In genomic region chr6:137659871-137660270, GRCh38 we compare ENCODE assay signal across 18 cellular contexts.
"Had no signal": no experiment of that assay in that cellular context is flagged by ENCODE, and none has a peak within 500 bp of the region (broad histone marks: within the 10 kb centered on the region; RNA-seq: fewer than 3 reads in every experiment).

No MANE protein-coding gene starts in this region.

- DNase-seq: activated CD4-positive, alpha-beta T cell treated with anti-CD3 and anti-CD28 coated beads, Interleukin-2, amount 50 U/mL, for 48 hours; activated CD4-positive, CD25-positive, alpha-beta regulatory T cell treated with anti-CD3 and anti-CD28 coated beads, Interleukin-2, amount 50 U/mL, for 72 hours; activated CD8-positive, alpha-beta memory T cell treated with anti-CD3 and anti-CD28 coated beads, Interleukin-2, amount 10 ng/mL, durations not matched to agents 7 days and 5 days; activated naive CD4-positive, alpha-beta T cell treated with anti-CD3 and anti-CD28 coated beads, Interleukin-2, amount 10 ng/mL, durations not matched to agents 7 days and 5 days; activated T-cell treated with anti-CD3 and anti-CD28 coated beads, Interleukin-2, amount 50 U/mL, for 1 hour; hippocampal formation; kidney; mesendoderm; stimulated activated CD4-positive, alpha-beta T cell treated with anti-CD3 and anti-CD28 coated beads, Interleukin-2, amount 100 ng/mL, for 48 hours; stimulated activated naive CD4-positive, alpha-beta T cell; substantia nigra; T-helper 1 cell; T1000 had no signal

- H3K9me3 Mint-ChIP-seq: neural progenitor cell had no signal

- H3K4me1 ChIP-seq: ascending aorta, esophagus muscularis mucosa, tibial nerve had no signal

- H3K27me3 ChIP-seq: ascending aorta, esophagus muscularis mucosa, neural progenitor cell, tibial nerve had no signal

- H3K27ac Mint-ChIP-seq: activated CD8-positive, alpha-beta memory T cell treated with anti-CD3 and anti-CD28 coated beads, Interleukin-2, amount 10 ng/mL, durations not matched to agents 7 days and 5 days; activated naive CD4-positive, alpha-beta T cell treated with anti-CD3 and anti-CD28 coated beads, Interleukin-2, amount 10 ng/mL, durations not matched to agents 7 days and 5 days; activated T-helper 2 cell treated with anti-CD3 and anti-CD28 coated beads, Interferon-gamma antibody, Interleukin-2, Interleukin-4, amounts not matched to agents 10 μg/mL and 5 μg/mL and 100 μg/mL, durations not matched to agents 14 hours and 24 hours and 36 hours; neural progenitor cell had no signal

- FAIRE-seq: kidney had no signal

- H3K27ac ChIP-seq: ascending aorta, esophagus muscularis mucosa, neural progenitor cell, tibial nerve had no signal

- H3K4me1 Mint-ChIP-seq: neural progenitor cell had no signal

- H3K36me3 Mint-ChIP-seq: neural progenitor cell had no signal

- ATAC-seq: activated CD8-positive, alpha-beta memory T cell treated with anti-CD3 and anti-CD28 coated beads, Interleukin-2, amount 10 ng/mL, durations not matched to agents 7 days and 5 days had no signal

- H3K4me3 ChIP-seq: ascending aorta, esophagus muscularis mucosa, neural progenitor cell, tibial nerve had no signal

- H3K27me3 Mint-ChIP-seq: activated CD8-positive, alpha-beta memory T cell treated with anti-CD3 and anti-CD28 coated beads, Interleukin-2, amount 10 ng/mL, durations not matched to agents 7 days and 5 days had no signal

- H3K4me3 Mint-ChIP-seq: activated CD8-positive, alpha-beta memory T cell treated with anti-CD3 and anti-CD28 coated beads, Interleukin-2, amount 10 ng/mL, durations not matched to agents 7 days and 5 days; activated naive CD4-positive, alpha-beta T cell treated with anti-CD3 and anti-CD28 coated beads, Interleukin-2, amount 10 ng/mL, durations not matched to agents 7 days and 5 days; neural progenitor cell had no signal

- H3K9ac ChIP-seq: neural progenitor cell had no signal

- H3K4me2 ChIP-seq: neural progenitor cell had no signal

- H2AFZ ChIP-seq: neural progenitor cell had no signal

- H3K36me3 ChIP-seq: ascending aorta, esophagus muscularis mucosa, neural progenitor cell, tibial nerve had no signal
